1 cellular context compared by ENCODE assay signal in genomic region chr17:48148029-48148759, GRCh38.
TF ChIP-seq lines count a peak whose summit lies in the region.

No MANE protein-coding gene starts in this region.

TF ChIP-seq in K562, 482 proteins besides CTCF, POLR2A, EP300 and RAD21 (continued from another document):
- no peak for TF ChIP-seq CHD7 (IDR thresholded peaks at IDR 0.05; ENCODE audit: low read depth, low read length)
- no peak for TF ChIP-seq ARID2 (IDR thresholded peaks at IDR 0.05)
- no peak for TF ChIP-seq ELF2 (CRISPR knock-in tag; IDR thresholded peaks at IDR 0.05)
- TF ChIP-seq ZNF449 (CRISPR knock-in tag; IDR thresholded peaks at IDR 0.05), result no peak
- TF ChIP-seq ZNF561 (CRISPR knock-in tag; conservative IDR thresholded peaks at IDR 0.05), result no peak
- no peak for TF ChIP-seq CREB3 (tag; conservative IDR thresholded peaks at IDR 0.05; ENCODE audit: low read depth)
- no peak for TF ChIP-seq TCF15 (CRISPR knock-in tag; IDR thresholded peaks at IDR 0.05)
- TF ChIP-seq KAT8 (IDR thresholded peaks at IDR 0.05; ENCODE audit: low read depth), result no peak
- no peak for TF ChIP-seq ZNF280B (CRISPR knock-in tag; IDR thresholded peaks at IDR 0.05)
- TF ChIP-seq ZNF707 (CRISPR knock-in tag; conservative IDR thresholded peaks at IDR 0.05), result no peak
- no peak for TF ChIP-seq MYC (IDR thresholded peaks at IDR 0.05; ENCODE audit: low read depth, low read length)
- TF ChIP-seq MYC (CRISPR knock-in tag; IDR thresholded peaks at IDR 0.05; ENCODE audit: borderline replicate concordance, low read depth), result no peak
- TF ChIP-seq ARHGAP35 (IDR thresholded peaks at IDR 0.05; ENCODE audit: partially characterized antibody), result no peak
